Comparison of ENCODE assay signal across 8 cellular contexts in genomic region chr10:102132193-102132562, GRCh38. TPM values are rescaled to one million over a fixed set of nuclear protein-coding genes. Genes with fewer than 3 reads are reported as not detected.
DNase-seq lines count a peak whose midpoint lies in the region; ATAC-seq and TF ChIP-seq lines count a peak whose summit lies in the region.

No MANE protein-coding gene starts in this region.

- CTCF ChIA-PET in activated CD8-positive, alpha-beta T cell treated with anti-CD3 and anti-CD28 coated beads for 36 hours (lab: Charles Lee), result interaction anchor here (0.7 to 3.2 kb wide), 14 partner anchors 10 to 290 kb away, joined by 3 to 40 read pairs (median 4); partner anchors contain the start of genes LDB1 and NOLC1

- no peak overlapping the region for H3K9ac ChIP-seq in smooth muscle cell (ENCODE audit: low read depth)

- H3K4me1 ChIP-seq in smooth muscle cell (ENCODE audit: low read depth), result peaks cover 28% of the 10 kb centered on the region

- H3K36me3 Mint-ChIP-seq in HFFc6 (ENCODE audit: low read depth), result peaks cover 22% of the 10 kb centered on the region
- H3K36me3 Mint-ChIP-seq in activated CD8-positive, alpha-beta T cell treated with anti-CD3 and anti-CD28 coated beads for 36 hours (ENCODE audit: low read depth), result peaks cover 30% of the 10 kb centered on the region

- H3K36me3 ChIP-seq in smooth muscle cell (ENCODE audit: low read depth), result no peaks in the 10 kb centered on the region

- intact Hi-C loops in activated CD8-positive, alpha-beta T cell treated with anti-CD3 and anti-CD28 coated beads for 36 hours (cut with micrococcal nuclease), result loop anchor here (2.0 kb wide), 1 partner anchor 21 kb away; the partner anchor contains the start of gene NOLC1

- 29% methylated on average over 8 of the region's 8 CpGs for WGBS in smooth muscle cell (ENCODE audit: low lambda C conversion rate)

- H3K4me1 Mint-ChIP-seq in HFFc6 (ENCODE audit: low read depth), result peaks cover 54% of the 10 kb centered on the region
- H3K4me1 Mint-ChIP-seq in activated CD8-positive, alpha-beta T cell treated with anti-CD3 and anti-CD28 coated beads for 36 hours (ENCODE audit: low read depth), result peaks cover 31% of the 10 kb centered on the region

- POLR2A ChIA-PET in activated CD8-positive, alpha-beta T cell treated with anti-CD3 and anti-CD28 coated beads for 36 hours (lab: Charles Lee), result interaction anchor here (0.7 to 2.0 kb wide), 6 partner anchors 9 to 22 kb away, joined by 4 to 12 read pairs (median 6); partner anchors contain the start of gene NOLC1

- H3F3A ChIP-seq in smooth muscle cell (ENCODE audit: low read depth), result peaks cover 13% of the 10 kb centered on the region

- H2AFZ ChIP-seq in smooth muscle cell (ENCODE audit: low read depth), result peak overlapping the region; percentile 70

- ATAC-seq in activated CD8-positive, alpha-beta T cell treated with anti-CD3 and anti-CD28 coated beads for 36 hours, result no peak
- ATAC-seq in GM18498 (IDR thresholded peaks at IDR 0.05; ENCODE audit: unreplicated experiment) (no peak), HG02852 (IDR thresholded peaks at IDR 0.05; ENCODE audit: unreplicated experiment) (no peak)

- H3K9me3 Mint-ChIP-seq in HFFc6, result no peaks in the 10 kb centered on the region
- no peaks in the 10 kb centered on the region for H3K9me3 Mint-ChIP-seq in activated CD8-positive, alpha-beta T cell treated with anti-CD3 and anti-CD28 coated beads for 36 hours

- H3K27me3 Mint-ChIP-seq in HFFc6 (ENCODE audit: insufficient read depth), result no peaks in the 10 kb centered on the region; the same call in 1 of the 2 replicates
- no peaks in the 10 kb centered on the region for H3K27me3 Mint-ChIP-seq in activated CD8-positive, alpha-beta T cell treated with anti-CD3 and anti-CD28 coated beads for 36 hours

- peak overlapping the region; percentile 95 for H3K27ac Mint-ChIP-seq in HFFc6
- H3K27ac Mint-ChIP-seq in activated CD8-positive, alpha-beta T cell treated with anti-CD3 and anti-CD28 coated beads for 36 hours, result peak overlapping the region; percentile 97

- no peaks in the 10 kb centered on the region for H3K27me3 ChIP-seq in smooth muscle cell (ENCODE audit: low read depth)

- peak overlapping the region; percentile 59 for H3K27ac ChIP-seq in smooth muscle cell (ENCODE audit: low read depth)

- TF ChIP-seq CTCF in HFFc6 (IDR thresholded peaks at IDR 0.05), result no peak
- TF ChIP-seq CTCF in activated CD8-positive, alpha-beta T cell treated with anti-CD3 and anti-CD28 coated beads for 36 hours (IDR thresholded peaks at IDR 0.05), result no peak
- TF ChIP-seq CTCF in smooth muscle cell (IDR thresholded peaks at IDR 0.05; ENCODE audit: borderline replicate concordance, insufficient read depth, poor library complexity, severe bottlenecking), result no peak

- DNase-seq in HFFc6 (no peak), smooth muscle cell (lab: John Stamatoyannopoulos, UW; ENCODE audit: unreplicated experiment) (no peak), SKM-1 treated with dmso at 0.1 percent for 144 hours (lab: John Stamatoyannopoulos, UW; ENCODE audit: unreplicated experiment) (no peak), SIG-M5 (lab: John Stamatoyannopoulos, UW) (no peak)
- no peak for DNase-seq in activated CD8-positive, alpha-beta T cell treated with anti-CD3 and anti-CD28 coated beads for 36 hours

- H3K4me3 ChIP-seq in iPS-11a (ENCODE audit: low read depth, low read length) (peak overlapping the region; percentile 95), smooth muscle cell (peak overlapping the region; percentile 86)

- H3K4me3 Mint-ChIP-seq in HFFc6, result peak overlapping the region; percentile 99
- H3K4me3 Mint-ChIP-seq in activated CD8-positive, alpha-beta T cell treated with anti-CD3 and anti-CD28 coated beads for 36 hours, result peak overlapping the region; percentile 99

- peaks cover 39% of the 10 kb centered on the region for H3K79me2 ChIP-seq in smooth muscle cell (ENCODE audit: low read depth)

- H4K20me1 ChIP-seq in smooth muscle cell (ENCODE audit: low read depth), result peaks cover 36% of the 10 kb centered on the region

- H3K4me2 ChIP-seq in smooth muscle cell, result peak overlapping the region; percentile 82

- H3K9me3 ChIP-seq in smooth muscle cell (replicated peaks; ENCODE audit: low read depth), result no peaks in the 10 kb centered on the region

RNA-seq across cellular contexts. Expression of gene PPRC1, which starts 0.7 kb away (rescaled TPM):
- 10 to 100 TPM; 49.4 to 56.6 (median 53.8) TPM for total RNA-seq in HFFc6 (2021; fragmentation: NEBNext Ultra II Directional; extraction: Animal tissue kit (Norgen Biotek cat#: 25700))
- total RNA-seq in activated CD8-positive, alpha-beta T cell treated with anti-CD3 and anti-CD28 coated beads for 36 hours, result 10 to 100 TPM; 68.6 to 72.2 TPM
- 22.2 and 38.1 TPM in 2 replicates for total RNA-seq in smooth muscle cell
- 36.0 and 39.0 TPM in 2 replicates for polyA plus RNA-seq in smooth muscle cell

RNA-seq across cellular contexts. Expression of gene LDB1, which starts 12.0 kb away (rescaled TPM):
- total RNA-seq in HFFc6 (2021; fragmentation: NEBNext Ultra II Directional; extraction: Animal tissue kit (Norgen Biotek cat#: 25700)), result 10 to 100 TPM; 51.6 to 64.8 (median 59.3) TPM
- 10 to 100 TPM; 68.5 to 70.9 TPM for total RNA-seq in activated CD8-positive, alpha-beta T cell treated with anti-CD3 and anti-CD28 coated beads for 36 hours
- 52.5 and 56.3 TPM in 2 replicates for total RNA-seq in smooth muscle cell
- 34.4 and 42.9 TPM in 2 replicates for polyA plus RNA-seq in smooth muscle cell

RNA-seq across cellular contexts. Expression of gene NOLC1, which starts 20.0 kb away (rescaled TPM):
- 10 to 100 TPM; 47.6 to 62.2 (median 58.4) TPM for total RNA-seq in HFFc6 (2021; fragmentation: NEBNext Ultra II Directional; extraction: Animal tissue kit (Norgen Biotek cat#: 25700))
- 100 to 1,000 TPM; 210 to 215 TPM for total RNA-seq in activated CD8-positive, alpha-beta T cell treated with anti-CD3 and anti-CD28 coated beads for 36 hours
- 41.2 and 50.5 TPM in 2 replicates for total RNA-seq in smooth muscle cell
- 44.4 and 46.6 TPM in 2 replicates for polyA plus RNA-seq in smooth muscle cell
